ENCODE assay signal across 11 cellular contexts in genomic region chrX:153742111-153742510, GRCh38. TPM values are rescaled to one million over a fixed set of nuclear protein-coding genes. Genes with fewer than 3 reads are reported as not detected.
"Had no signal": no experiment of that assay in that cellular context is flagged by ENCODE, and none has a peak within 500 bp of the region (broad histone marks: within the 10 kb centered on the region; RNA-seq: fewer than 3 reads in every experiment).

No MANE protein-coding gene starts in this region.

RNA-seq across cellular contexts. Expression of gene SRPK3, which starts 38.7 kb away (rescaled TPM):
- total RNA-seq: activated naive CD4-positive, alpha-beta T cell treated with anti-CD3 and anti-CD28 coated beads for 36 hours; activated naive CD4-positive, alpha-beta T cell treated with anti-CD3 and anti-CD28 coated beads, Interleukin-2, amount 50 U/mL, for 72 hours; activated naive CD8-positive, alpha-beta T cell treated with anti-CD3 and anti-CD28 coated beads for 36 hours; activated naive CD8-positive, alpha-beta T cell treated with anti-CD3 and anti-CD28 coated beads, Interleukin-2, amount 10 ng/mL, durations not matched to agents 7 days and 5 days; activated T-cell treated with anti-CD3 and anti-CD28 coated beads, Interleukin-2, amount 50 U/mL, for 4 hours; activated T-cell treated with anti-CD3 and anti-CD28 coated beads, Interleukin-2, amount 50 U/mL, for 72 hours; activated T-helper 1 cell treated with anti-CD3 and anti-CD28 coated beads, Interleukin-12 subunit alpha, Interleukin-12 subunit beta, Interleukin-2, Interleukin-4 antibody, amounts not matched to agents 30 ng/mL and 10 ng/mL and 1 ng/mL, durations not matched to agents 14 hours and 24 hours and 36 hours; activated T-helper 2 cell treated with anti-CD3 and anti-CD28 coated beads, Interferon-gamma antibody, Interleukin-2, Interleukin-4, amounts not matched to agents 10 μg/mL and 5 μg/mL and 100 μg/mL, durations not matched to agents 14 hours and 24 hours and 36 hours; astrocyte; body of pancreas; cardiac muscle cell had no signal
